ENCODE assay signal across 1 cellular context in the genomic region with DNA sequence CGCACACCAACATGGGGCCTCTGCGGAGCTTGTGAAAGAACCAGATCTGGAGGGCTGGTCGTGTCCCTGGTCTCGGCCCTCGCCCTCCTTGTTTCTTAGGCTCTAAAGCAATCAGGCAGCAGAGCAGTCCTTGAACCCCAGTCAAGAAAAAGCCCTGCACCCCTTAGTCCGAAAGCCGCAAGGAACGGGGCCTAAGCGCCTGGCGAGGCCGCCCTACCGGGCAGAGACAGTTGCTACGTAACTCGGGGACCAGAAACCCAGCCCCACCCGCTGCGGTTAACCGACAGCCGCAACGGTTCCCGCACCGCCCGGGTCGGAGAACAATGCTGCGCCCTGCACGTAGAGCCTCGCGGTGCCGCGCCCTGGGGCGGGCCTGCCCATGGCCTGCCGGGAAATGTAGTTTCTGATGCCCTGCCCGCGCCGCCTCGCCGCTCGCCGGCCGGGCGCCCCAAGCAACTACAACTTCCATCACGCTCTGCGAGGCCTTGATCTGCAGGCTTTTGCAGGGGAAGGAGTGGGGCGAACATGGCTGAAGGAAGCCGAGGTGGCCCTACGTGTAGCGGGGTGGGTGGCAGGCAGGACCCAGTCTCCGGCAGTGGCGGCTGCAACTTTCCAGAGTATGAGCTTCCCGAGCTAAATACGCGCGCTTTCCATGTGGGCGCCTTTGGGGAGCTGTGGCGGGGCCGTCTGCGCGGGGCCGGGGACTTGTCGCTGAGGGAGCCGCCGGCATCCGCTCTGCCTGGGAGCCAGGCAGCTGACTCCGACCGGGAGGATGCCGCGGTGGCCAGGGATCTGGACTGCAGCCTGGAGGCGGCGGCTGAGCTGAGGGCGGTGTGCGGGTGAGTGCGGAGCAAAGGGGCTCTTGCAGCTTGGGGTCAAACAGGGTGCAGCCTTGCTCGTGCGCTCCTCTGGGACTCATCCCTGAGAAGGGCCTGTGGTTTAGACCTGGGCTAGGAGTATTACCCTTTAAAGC.
TF ChIP-seq lines count a peak whose summit lies in the region.

Gene SNAPC3 (plus strand): TSS at position 522 of the 973 bp plus-strand sequence. CDS start 4 bp downstream, at position 526.

TF ChIP-seq in HEK293, 187 proteins besides CTCF, POLR2A, EP300 and RAD21 (continued from another document):
- TF ChIP-seq ZBTB44 (tag by site-specific recombination; IDR thresholded peaks at IDR 0.05) (peak; percentile 70), INSM2 (tag by site-specific recombination; IDR thresholded peaks at IDR 0.05) (0 out of 2 replicates have a peak, but pooled peaks have one; percentile 11), SP3 (tag by site-specific recombination; IDR thresholded peaks at IDR 0.05) (peak; percentile 94), WT1 (tag by site-specific recombination; IDR thresholded peaks at IDR 0.05) (no peak), ZSCAN16 (tag by site-specific recombination; IDR thresholded peaks at IDR 0.05) (peak; percentile 29; the same call in 1 of the 2 replicates), GLIS2 (tag by site-specific recombination; IDR thresholded peaks at IDR 0.05) (peak; percentile 21; the same call in 1 of the 2 replicates), ZNF24 (tag by site-specific recombination; IDR thresholded peaks at IDR 0.05) (no peak), PRDM10 (tag by site-specific recombination; IDR thresholded peaks at IDR 0.05) (peak; percentile 12; the same call in 1 of the 2 replicates), ZBTB48 (tag by site-specific recombination; IDR thresholded peaks at IDR 0.05) (no peak; the same call in 1 of the 2 replicates), ZNF423 (tag by site-specific recombination; IDR thresholded peaks at IDR 0.05) (peak; percentile 63; the same call in 1 of the 2 replicates), ZNF561 (tag by site-specific recombination; IDR thresholded peaks at IDR 0.05; ENCODE audit: borderline replicate concordance) (peak; percentile 41; the same call in 1 of the 2 replicates), ZFHX2 (tag by site-specific recombination; conservative IDR thresholded peaks at IDR 0.05) (no peak), ZFP41 (tag by site-specific recombination; IDR thresholded peaks at IDR 0.05; ENCODE audit: borderline replicate concordance) (no peak), ZNF544 (tag by site-specific recombination; IDR thresholded peaks at IDR 0.05) (no peak), ZNF558 (tag by site-specific recombination; IDR thresholded peaks at IDR 0.05) (no peak), ZBTB20 (tag by site-specific recombination; IDR thresholded peaks at IDR 0.05) (peak; percentile 98), ZBTB17 (tag by site-specific recombination; IDR thresholded peaks at IDR 0.05) (peak; percentile 98), ZBTB8A (tag by site-specific recombination; IDR thresholded peaks at IDR 0.05) (peak; percentile 99), ZNF335 (tag by site-specific recombination; conservative IDR thresholded peaks at IDR 0.05) (peak; percentile 85), MYNN (tag by site-specific recombination; IDR thresholded peaks at IDR 0.05; ENCODE audit: borderline replicate concordance) (no peak), ZNF184 (tag by site-specific recombination; IDR thresholded peaks at IDR 0.05) (no peak), ZNF341 (tag by site-specific recombination; IDR thresholded peaks at IDR 0.05; ENCODE audit: low read depth) (peak; percentile 90), TCF7L2 (IDR thresholded peaks at IDR 0.05; ENCODE audit: borderline replicate concordance, low read depth, low read length) (peak; percentile 50; the same call in 1 of the 2 replicates), KLF9 (tag by site-specific recombination; IDR thresholded peaks at IDR 0.05; ENCODE audit: low read depth) (peak; percentile 39; the same call in 1 of the 2 replicates), ZNF629 (tag by site-specific recombination; IDR thresholded peaks at IDR 0.05) (peak; percentile 42; the same call in 1 of the 2 replicates), ZNF2 (tag by site-specific recombination; IDR thresholded peaks at IDR 0.05) (peak; percentile 55; the same call in 1 of the 2 replicates), GLIS1 (tag by site-specific recombination; IDR thresholded peaks at IDR 0.05) (peak; percentile 54), HOXA7 (CRISPR knock-in tag; IDR thresholded peaks at IDR 0.05; ENCODE audit: borderline replicate concordance) (no peak), KLF7 (tag by site-specific recombination; IDR thresholded peaks at IDR 0.05; ENCODE audit: borderline replicate concordance) (peak; percentile 97; the same call in 1 of the 2 replicates), ZNF600 (tag by site-specific recombination; IDR thresholded peaks at IDR 0.05) (peak; percentile 94)
- TF ChIP-seq, protein P1, sequence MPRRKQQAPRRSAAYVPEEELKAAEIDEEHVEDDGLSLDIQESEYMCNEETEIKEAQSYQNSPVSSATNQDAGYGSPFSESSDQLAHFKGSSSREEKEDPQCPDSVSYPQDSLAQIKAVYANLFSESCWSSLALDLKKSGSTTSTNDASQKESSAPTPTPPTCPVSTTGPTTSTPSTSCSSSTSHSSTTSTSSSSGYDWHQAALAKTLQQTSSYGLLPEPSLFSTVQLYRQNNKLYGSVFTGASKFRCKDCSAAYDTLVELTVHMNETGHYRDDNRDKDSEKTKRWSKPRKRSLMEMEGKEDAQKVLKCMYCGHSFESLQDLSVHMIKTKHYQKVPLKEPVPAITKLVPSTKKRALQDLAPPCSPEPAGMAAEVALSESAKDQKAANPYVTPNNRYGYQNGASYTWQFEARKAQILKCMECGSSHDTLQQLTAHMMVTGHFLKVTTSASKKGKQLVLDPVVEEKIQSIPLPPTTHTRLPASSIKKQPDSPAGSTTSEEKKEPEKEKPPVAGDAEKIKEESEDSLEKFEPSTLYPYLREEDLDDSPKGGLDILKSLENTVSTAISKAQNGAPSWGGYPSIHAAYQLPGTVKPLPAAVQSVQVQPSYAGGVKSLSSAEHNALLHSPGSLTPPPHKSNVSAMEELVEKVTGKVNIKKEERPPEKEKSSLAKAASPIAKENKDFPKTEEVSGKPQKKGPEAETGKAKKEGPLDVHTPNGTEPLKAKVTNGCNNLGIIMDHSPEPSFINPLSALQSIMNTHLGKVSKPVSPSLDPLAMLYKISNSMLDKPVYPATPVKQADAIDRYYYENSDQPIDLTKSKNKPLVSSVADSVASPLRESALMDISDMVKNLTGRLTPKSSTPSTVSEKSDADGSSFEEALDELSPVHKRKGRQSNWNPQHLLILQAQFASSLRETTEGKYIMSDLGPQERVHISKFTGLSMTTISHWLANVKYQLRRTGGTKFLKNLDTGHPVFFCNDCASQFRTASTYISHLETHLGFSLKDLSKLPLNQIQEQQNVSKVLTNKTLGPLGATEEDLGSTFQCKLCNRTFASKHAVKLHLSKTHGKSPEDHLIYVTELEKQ (tag by site-specific recombination; IDR thresholded peaks at IDR 0.05; ENCODE audit: borderline replicate concordance) = no peak
- TF ChIP-seq, protein P2, sequence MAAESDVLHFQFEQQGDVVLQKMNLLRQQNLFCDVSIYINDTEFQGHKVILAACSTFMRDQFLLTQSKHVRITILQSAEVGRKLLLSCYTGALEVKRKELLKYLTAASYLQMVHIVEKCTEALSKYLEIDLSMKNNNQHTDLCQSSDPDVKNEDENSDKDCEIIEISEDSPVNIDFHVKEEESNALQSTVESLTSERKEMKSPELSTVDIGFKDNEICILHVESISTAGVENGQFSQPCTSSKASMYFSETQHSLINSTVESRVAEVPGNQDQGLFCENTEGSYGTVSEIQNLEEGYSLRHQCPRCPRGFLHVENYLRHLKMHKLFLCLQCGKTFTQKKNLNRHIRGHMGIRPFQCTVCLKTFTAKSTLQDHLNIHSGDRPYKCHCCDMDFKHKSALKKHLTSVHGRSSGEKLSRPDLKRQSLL (tag by site-specific recombination; IDR thresholded peaks at IDR 0.05) = no peak
- TF ChIP-seq, protein P3, sequence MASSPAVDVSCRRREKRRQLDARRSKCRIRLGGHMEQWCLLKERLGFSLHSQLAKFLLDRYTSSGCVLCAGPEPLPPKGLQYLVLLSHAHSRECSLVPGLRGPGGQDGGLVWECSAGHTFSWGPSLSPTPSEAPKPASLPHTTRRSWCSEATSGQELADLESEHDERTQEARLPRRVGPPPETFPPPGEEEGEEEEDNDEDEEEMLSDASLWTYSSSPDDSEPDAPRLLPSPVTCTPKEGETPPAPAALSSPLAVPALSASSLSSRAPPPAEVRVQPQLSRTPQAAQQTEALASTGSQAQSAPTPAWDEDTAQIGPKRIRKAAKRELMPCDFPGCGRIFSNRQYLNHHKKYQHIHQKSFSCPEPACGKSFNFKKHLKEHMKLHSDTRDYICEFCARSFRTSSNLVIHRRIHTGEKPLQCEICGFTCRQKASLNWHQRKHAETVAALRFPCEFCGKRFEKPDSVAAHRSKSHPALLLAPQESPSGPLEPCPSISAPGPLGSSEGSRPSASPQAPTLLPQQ (tag by site-specific recombination; IDR thresholded peaks at IDR 0.05) = 0 out of 2 replicates have a peak, but pooled peaks have one; percentile 27
- TF ChIP-seq, protein P4, sequence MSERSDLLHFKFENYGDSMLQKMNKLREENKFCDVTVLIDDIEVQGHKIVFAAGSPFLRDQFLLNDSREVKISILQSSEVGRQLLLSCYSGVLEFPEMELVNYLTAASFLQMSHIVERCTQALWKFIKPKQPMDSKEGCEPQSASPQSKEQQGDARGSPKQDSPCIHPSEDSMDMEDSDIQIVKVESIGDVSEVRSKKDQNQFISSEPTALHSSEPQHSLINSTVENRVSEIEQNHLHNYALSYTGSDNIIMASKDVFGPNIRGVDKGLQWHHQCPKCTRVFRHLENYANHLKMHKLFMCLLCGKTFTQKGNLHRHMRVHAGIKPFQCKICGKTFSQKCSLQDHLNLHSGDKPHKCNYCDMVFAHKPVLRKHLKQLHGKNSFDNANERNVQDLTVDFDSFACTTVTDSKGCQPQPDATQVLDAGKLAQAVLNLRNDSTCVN (tag by site-specific recombination; optimal IDR thresholded peaks at IDR 0.05) = peak; percentile 96
